In the genomic region with DNA sequence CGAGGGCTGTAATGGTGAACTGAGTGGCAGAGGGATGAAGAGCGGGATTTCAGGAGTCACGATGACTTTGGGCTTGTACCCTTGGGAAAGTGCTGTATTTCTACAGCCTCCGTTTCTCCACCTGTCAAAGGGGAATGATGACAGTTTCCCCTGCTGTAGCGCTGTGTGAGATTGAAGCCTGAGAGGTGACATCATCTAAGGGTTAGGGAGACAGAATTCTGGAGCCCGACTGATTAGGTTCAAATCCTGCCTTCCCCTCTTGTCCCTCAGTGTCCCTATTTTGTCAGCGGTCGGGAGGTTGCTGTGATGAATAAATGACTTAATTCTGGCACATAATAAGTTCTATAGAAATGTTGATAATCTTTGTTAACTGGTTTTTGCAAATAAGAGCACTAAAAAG, we compare ENCODE assay signal across 8 cellular contexts. TPM values are rescaled to one million over a fixed set of nuclear protein-coding genes. Genes with fewer than 3 reads are reported as not detected.
DNase-seq lines count a peak whose midpoint lies in the region; ATAC-seq, FAIRE-seq and TF ChIP-seq lines count a peak whose summit lies in the region.

No MANE protein-coding gene starts in this region.

- no peak for TF ChIP-seq POLR2A in HepG2 (IDR thresholded peaks at IDR 0.05; ENCODE audit: insufficient read depth in 1 of 2, low read depth in 2 of 2, low read length in 2 of 2)
- no peak for TF ChIP-seq POLR2A in testis (IDR thresholded peaks at IDR 0.05)

- H3K4me3 ChIP-seq in HepG2 (replicated peaks in 1 of 3; ENCODE audit: insufficient read depth in 1 of 3, low read depth in 2 of 3, low read length in 3 of 3) (peak overlapping the region; percentile 64 to 93 (median 88)), testis (peak overlapping the region; percentile 93 to 96)

- H4K20me1 ChIP-seq in HepG2 (ENCODE audit: insufficient read depth, low read length), result no peaks in the 10 kb centered on the region

- no peak for DNase-seq in T-helper 2 cell treated with Interferon-gamma antibody and Interleukin-4, amounts not matched to agents 5 μg/mL and 100 μg/mL, for 36 hours (ENCODE audit: low spot score)
- DNase-seq in T-helper 2 cell (no peak), HepG2 (ENCODE audit: low spot score) (no peak), testis (no peak), NCI-H2081 treated with DMSO at 0.1 percent for 48 hours (lab: John Stamatoyannopoulos, UW) (no peak), NOMO-1 treated with dmso at 0.1 percent for 144 hours (lab: John Stamatoyannopoulos, UW; ENCODE audit: unreplicated experiment) (no peak), HCEC 1CT (no peak)
- DNase-seq in activated naive CD8-positive, alpha-beta T cell treated with anti-CD3 and anti-CD28 coated beads, Interleukin-2, amount 50 U/mL, for 24 hours, result no peak

- 47% methylated on average over 4 of the region's 8 CpGs for WGBS in HepG2 (ENCODE audit: low lambda C conversion rate)
- 13 to 26% methylated on average over 8 of the region's 8 CpGs for WGBS in testis, 2 donors

- no peak overlapping the region for H2AFZ ChIP-seq in HepG2 (ENCODE audit: low read length)

- peak overlapping the region; percentile 98 for H3K4me2 ChIP-seq in HepG2 (ENCODE audit: low read depth, low read length)

- peak overlapping the region; percentile 98 for H3K27ac Mint-ChIP-seq in T-helper 2 cell treated with Interferon-gamma antibody and Interleukin-4, amounts not matched to agents 5 μg/mL and 100 μg/mL, for 36 hours
- peak overlapping the region; percentile 97 for H3K27ac Mint-ChIP-seq in activated naive CD8-positive, alpha-beta T cell treated with anti-CD3 and anti-CD28 coated beads, Interleukin-2, amount 50 U/mL, for 24 hours

- BruUV-seq in HepG2 (replicated peaks; lab: Mats Ljungman, UMichigan), result TSS peak; percentile 73

- no peak for TF ChIP-seq RAD21 in HepG2 (CRISPR knock-in tag; IDR thresholded peaks at IDR 0.05)

- ATAC-seq in activated naive CD8-positive, alpha-beta T cell treated with anti-CD3 and anti-CD28 coated beads, Interleukin-2, amount 50 U/mL, for 24 hours, result no peak
- ATAC-seq in HepG2, result no peak

- H3K79me2 ChIP-seq in HepG2 (ENCODE audit: insufficient read depth, low read length), result peaks cover 11% of the 10 kb centered on the region

- POLR2A ChIA-PET in HepG2 (lab: Yijun Ruan, JAX), result interaction anchor here (1.2 to 1.6 kb wide), 3 partner anchors 12 to 82 kb away, joined by 3 to 4 read pairs (median 3); no protein-coding TSS in a partner anchor

- intact Hi-C loops in HepG2 (cut with micrococcal nuclease; ENCODE audit: unreplicated experiment) (loop anchor here (5.0 kb wide), 1 partner anchor 320 kb away; no protein-coding TSS in a partner anchor), testis (cut with DNase I; ENCODE audit: low total_unique reads) (no loop called here)

- no peaks in the 10 kb centered on the region for H3K27me3 Mint-ChIP-seq in T-helper 2 cell treated with Interferon-gamma antibody and Interleukin-4, amounts not matched to agents 5 μg/mL and 100 μg/mL, for 36 hours (ENCODE audit: low read depth)
- H3K27me3 Mint-ChIP-seq in activated naive CD8-positive, alpha-beta T cell treated with anti-CD3 and anti-CD28 coated beads, Interleukin-2, amount 50 U/mL, for 24 hours, result no peaks in the 10 kb centered on the region

- peaks cover 27% of the 10 kb centered on the region for H3K36me3 Mint-ChIP-seq in T-helper 2 cell treated with Interferon-gamma antibody and Interleukin-4, amounts not matched to agents 5 μg/mL and 100 μg/mL, for 36 hours (ENCODE audit: low read depth)
- peaks cover 43% of the 10 kb centered on the region for H3K36me3 Mint-ChIP-seq in activated naive CD8-positive, alpha-beta T cell treated with anti-CD3 and anti-CD28 coated beads, Interleukin-2, amount 50 U/mL, for 24 hours (ENCODE audit: low read depth)

- no peak for FAIRE-seq in HepG2 (lab: Jason Lieb, UNC)

- CTCF ChIA-PET in HepG2 (lab: Yijun Ruan, JAX; ENCODE audit: low intra/inter-chr PET ratio, low total read pairs), result no interaction called here

- in situ Hi-C loops in HepG2 (cut with HindIII; ENCODE audit: extremely low pct_ligation_motif_present, low pct_unique_long_range_greater_than_20kb), result no loop called here

- no peak for TF ChIP-seq EP300 in HepG2 (IDR thresholded peaks at IDR 0.05; ENCODE audit: low read depth in 2 of 2, low read length in 2 of 2)
- no peak for TF ChIP-seq EP300 in HepG2 (CRISPR knock-in tag; IDR thresholded peaks at IDR 0.05; ENCODE audit: borderline replicate concordance)

- TF ChIP-seq CTCF in HepG2 (CRISPR knock-in tag; IDR thresholded peaks at IDR 0.05) (no peak), testis (IDR thresholded peaks at IDR 0.05) (no peak)

- H3K4me3 Mint-ChIP-seq in T-helper 2 cell treated with Interferon-gamma antibody and Interleukin-4, amounts not matched to agents 5 μg/mL and 100 μg/mL, for 36 hours, result peak overlapping the region; percentile 96
- peak overlapping the region; percentile 97 for H3K4me3 Mint-ChIP-seq in activated naive CD8-positive, alpha-beta T cell treated with anti-CD3 and anti-CD28 coated beads, Interleukin-2, amount 50 U/mL, for 24 hours

- no peaks in the 10 kb centered on the region for H3K9me3 Mint-ChIP-seq in T-helper 2 cell treated with Interferon-gamma antibody and Interleukin-4, amounts not matched to agents 5 μg/mL and 100 μg/mL, for 36 hours
- H3K9me3 Mint-ChIP-seq in activated naive CD8-positive, alpha-beta T cell treated with anti-CD3 and anti-CD28 coated beads, Interleukin-2, amount 50 U/mL, for 24 hours, result no peaks in the 10 kb centered on the region

- H3K9me3 ChIP-seq in HepG2 (ENCODE audit: low read length), result no peaks in the 10 kb centered on the region
- H3K9me3 ChIP-seq in testis, result no peaks in the 10 kb centered on the region

- H3K4me1 ChIP-seq in HepG2 (ENCODE audit: insufficient read depth, low read length) (peaks cover 42% of the 10 kb centered on the region), testis (peaks cover 11% of the 10 kb centered on the region)

- H3K36me3 ChIP-seq in HepG2 (replicated peaks in 1 of 2; ENCODE audit: control insufficient read depth in 1 of 2, insufficient read depth in 2 of 2, low read length in 2 of 2) (peaks cover 7 to 30% of the 10 kb centered on the region in 2 experiments; a peak in 4 of 5 replicates), testis (ENCODE audit: low read depth, missing control alignments) (no peaks in the 10 kb centered on the region)

- peak overlapping the region; percentile 85 for H3K9ac ChIP-seq in HepG2 (ENCODE audit: insufficient read depth, low read depth, low read length)

- no peaks in the 10 kb centered on the region; a peak in 1 of 5 replicates for H3K27me3 ChIP-seq in HepG2 (ENCODE audit: control insufficient read depth in 1 of 2, insufficient read depth in 2 of 2, low read length in 2 of 2)
- no peaks in the 10 kb centered on the region for H3K27me3 ChIP-seq in testis

- H3K27ac ChIP-seq in HepG2 (ENCODE audit: extremely low read length, insufficient read depth, low read length) (peak overlapping the region; percentile 80), testis (peak overlapping the region in 1 of 2 donors; percentile 80)

- H3K4me1 Mint-ChIP-seq in T-helper 2 cell treated with Interferon-gamma antibody and Interleukin-4, amounts not matched to agents 5 μg/mL and 100 μg/mL, for 36 hours (ENCODE audit: low read depth), result peaks cover 16% of the 10 kb centered on the region
- peaks cover 32% of the 10 kb centered on the region for H3K4me1 Mint-ChIP-seq in activated naive CD8-positive, alpha-beta T cell treated with anti-CD3 and anti-CD28 coated beads, Interleukin-2, amount 50 U/mL, for 24 hours

RNA-seq across cellular contexts. Expression of gene MRPL4, which starts 0.7 kb away (rescaled TPM):
- total RNA-seq in HepG2 (2016; rRNA removed; fragmentation: Illumina TruSeq; extraction: Trizol) (36.7 and 40.6 TPM in 2 replicates), testis (10 to 100 TPM; 63.5 to 91.8 TPM)
- total RNA-seq in HepG2 (2016; cell fraction: cytosol; rRNA removed; fragmentation: Illumina TruSeq; extraction: Trizol; ENCODE audit: low read depth), result 27.9 and 28.7 TPM in 2 replicates
- 31.8 and 42.1 TPM in 2 replicates for total RNA-seq in HepG2 (2016; cell fraction: insoluble cytoplasmic fraction; rRNA removed; fragmentation: Illumina TruSeq; extraction: Trizol)
- 31.0 and 33.7 TPM in 2 replicates for total RNA-seq in HepG2 (2016; cell fraction: membrane; rRNA removed; fragmentation: Illumina TruSeq; extraction: Trizol)
- total RNA-seq in HepG2 (2016; cell fraction: nucleus; rRNA removed; fragmentation: Illumina TruSeq; extraction: Trizol), result 19.4 and 26.7 TPM in 2 replicates
- polyA plus RNA-seq in HepG2 (2011; rRNA removed) (42.5 and 45.4 TPM in 2 replicates), testis (ENCODE audit: insufficient read depth, low read depth, low replicate concordance) (53.3 TPM)
- polyA plus RNA-seq in HepG2 (2011; cell fraction: cytosol; rRNA removed), result 43.4 and 60.6 TPM in 2 replicates
- polyA plus RNA-seq in HepG2 (2011; cell fraction: nucleus; rRNA removed), result 90.6 and 101 TPM in 2 replicates
- polyA plus RNA-seq in HepG2 (2012), result 32.0 and 46.2 TPM in 2 replicates
- polyA plus RNA-seq in HepG2 (2016; cell fraction: cytosol; fragmentation: Illumina TruSeq; extraction: Trizol; ENCODE audit: low read depth), result 69.8 and 81.5 TPM in 2 replicates
- 76.0 and 88.0 TPM in 2 replicates for polyA plus RNA-seq in HepG2 (2016; cell fraction: insoluble cytoplasmic fraction; fragmentation: Illumina TruSeq; extraction: Trizol; ENCODE audit: low read depth)
- polyA plus RNA-seq in HepG2 (2016; cell fraction: membrane; fragmentation: Illumina TruSeq; extraction: Trizol; ENCODE audit: low read depth), result 72.3 and 74.6 TPM in 2 replicates
- 80.4 and 81.9 TPM in 2 replicates for polyA plus RNA-seq in HepG2 (2016; cell fraction: nucleus; fragmentation: Illumina TruSeq; extraction: Trizol; ENCODE audit: insufficient read depth, low read depth)
- polyA minus RNA-seq in HepG2 (2011; rRNA and poly(A)+ RNA removed; ENCODE audit: low replicate concordance), result 34.7 and 41.5 TPM in 2 replicates
- polyA minus RNA-seq in HepG2 (2011; cell fraction: cytosol; rRNA and poly(A)+ RNA removed), result 14.2 and 20.8 TPM in 2 replicates
- 15.0 and 15.5 TPM in 2 replicates for polyA minus RNA-seq in HepG2 (2011; cell fraction: nucleus; rRNA and poly(A)+ RNA removed)

RNA-seq across cellular contexts. Expression of gene ICAM1, which starts 18.2 kb away (rescaled TPM):
- 12.8 and 37.9 TPM in 2 replicates for total RNA-seq in HepG2 (2016; rRNA removed; fragmentation: Illumina TruSeq; extraction: Trizol)
- total RNA-seq in HepG2 (2016; cell fraction: cytosol; rRNA removed; fragmentation: Illumina TruSeq; extraction: Trizol; ENCODE audit: low read depth), result 2.8 and 3.4 TPM in 2 replicates
- 11.2 and 38.7 TPM in 2 replicates for total RNA-seq in HepG2 (2016; cell fraction: insoluble cytoplasmic fraction; rRNA removed; fragmentation: Illumina TruSeq; extraction: Trizol)
- 6.9 and 8.2 TPM in 2 replicates for total RNA-seq in HepG2 (2016; cell fraction: membrane; rRNA removed; fragmentation: Illumina TruSeq; extraction: Trizol)
- 36.6 and 43.7 TPM in 2 replicates for total RNA-seq in HepG2 (2016; cell fraction: nucleus; rRNA removed; fragmentation: Illumina TruSeq; extraction: Trizol)
- polyA plus RNA-seq in HepG2 (2011; rRNA removed), result 98.4 and 153 TPM in 2 replicates
- 88.6 and 125 TPM in 2 replicates for polyA plus RNA-seq in HepG2 (2011; cell fraction: cytosol; rRNA removed)
- polyA plus RNA-seq in HepG2 (2011; cell fraction: nucleus; rRNA removed), result 70.4 and 93.5 TPM in 2 replicates
- polyA plus RNA-seq in HepG2 (2012), result 31.4 and 71.9 TPM in 2 replicates
- polyA plus RNA-seq in HepG2 (2016; cell fraction: cytosol; fragmentation: Illumina TruSeq; extraction: Trizol; ENCODE audit: low read depth), result 2.4 and 2.5 TPM in 2 replicates
- polyA plus RNA-seq in HepG2 (2016; cell fraction: insoluble cytoplasmic fraction; fragmentation: Illumina TruSeq; extraction: Trizol; ENCODE audit: low read depth), result 12.7 and 15.7 TPM in 2 replicates
- polyA plus RNA-seq in HepG2 (2016; cell fraction: membrane; fragmentation: Illumina TruSeq; extraction: Trizol; ENCODE audit: low read depth), result 4.6 and 5.2 TPM in 2 replicates
- polyA plus RNA-seq in HepG2 (2016; cell fraction: nucleus; fragmentation: Illumina TruSeq; extraction: Trizol; ENCODE audit: insufficient read depth, low read depth), result 75.8 and 77.2 TPM in 2 replicates
- polyA minus RNA-seq in HepG2 (2011; rRNA and poly(A)+ RNA removed; ENCODE audit: low replicate concordance), result 19.2 and 165 TPM in 2 replicates
- polyA minus RNA-seq in HepG2 (2011; cell fraction: cytosol; rRNA and poly(A)+ RNA removed), result 97.0 and 140 TPM in 2 replicates
- polyA minus RNA-seq in HepG2 (2011; cell fraction: nucleus; rRNA and poly(A)+ RNA removed), result 31.8 and 54.1 TPM in 2 replicates
- 10 to 100 TPM; 10.1 to 18.0 TPM for total RNA-seq in testis
- 14.3 TPM for polyA plus RNA-seq in testis (ENCODE audit: insufficient read depth, low read depth, low replicate concordance)

RNA-seq across cellular contexts. Expression of gene S1PR2, which starts 21.6 kb away (rescaled TPM):
- total RNA-seq in HepG2 (2016; rRNA removed; fragmentation: Illumina TruSeq; extraction: Trizol) (0.93 and 1.3 TPM in 2 replicates), testis (10 to 100 TPM in 1 of 2 donors, 1 to 10 TPM in 1; 8.7 to 13.7 TPM)
- 0.26 and 0.51 TPM in 2 replicates for total RNA-seq in HepG2 (2016; cell fraction: cytosol; rRNA removed; fragmentation: Illumina TruSeq; extraction: Trizol; ENCODE audit: low read depth)
- 0.77 and 1.4 TPM in 2 replicates for total RNA-seq in HepG2 (2016; cell fraction: insoluble cytoplasmic fraction; rRNA removed; fragmentation: Illumina TruSeq; extraction: Trizol)
- total RNA-seq in HepG2 (2016; cell fraction: membrane; rRNA removed; fragmentation: Illumina TruSeq; extraction: Trizol), result 1.2 and 1.4 TPM in 2 replicates
- 0.66 and 1.0 TPM in 2 replicates for total RNA-seq in HepG2 (2016; cell fraction: nucleus; rRNA removed; fragmentation: Illumina TruSeq; extraction: Trizol)
- polyA plus RNA-seq in HepG2 (2011; rRNA removed) (0.91 and 1.2 TPM in 2 replicates), testis (ENCODE audit: insufficient read depth, low read depth, low replicate concordance) (11.9 TPM)
- polyA plus RNA-seq in HepG2 (2011; cell fraction: cytosol; rRNA removed), result 1.1 and 1.2 TPM in 2 replicates
- 0.51 and 0.69 TPM in 2 replicates for polyA plus RNA-seq in HepG2 (2011; cell fraction: nucleus; rRNA removed)
- 0.59 and 0.71 TPM in 2 replicates for polyA plus RNA-seq in HepG2 (2012)
- polyA plus RNA-seq in HepG2 (2016; cell fraction: cytosol; fragmentation: Illumina TruSeq; extraction: Trizol; ENCODE audit: low read depth), result 0.19 and 0.20 TPM in 2 replicates
- 0.53 and 0.66 TPM in 2 replicates for polyA plus RNA-seq in HepG2 (2016; cell fraction: insoluble cytoplasmic fraction; fragmentation: Illumina TruSeq; extraction: Trizol; ENCODE audit: low read depth)
- 0.55 and 0.86 TPM in 2 replicates for polyA plus RNA-seq in HepG2 (2016; cell fraction: membrane; fragmentation: Illumina TruSeq; extraction: Trizol; ENCODE audit: low read depth)
- polyA plus RNA-seq in HepG2 (2016; cell fraction: nucleus; fragmentation: Illumina TruSeq; extraction: Trizol; ENCODE audit: insufficient read depth, low read depth), result 1.1 and 1.4 TPM in 2 replicates
- polyA minus RNA-seq in HepG2 (2011; rRNA and poly(A)+ RNA removed; ENCODE audit: low replicate concordance), result 10.2 and 10.5 TPM in 2 replicates
- polyA minus RNA-seq in HepG2 (2011; cell fraction: cytosol; rRNA and poly(A)+ RNA removed), result 2.3 and 2.4 TPM in 2 replicates
- polyA minus RNA-seq in HepG2 (2011; cell fraction: nucleus; rRNA and poly(A)+ RNA removed), result 0.77 and 0.99 TPM in 2 replicates

RNA-seq across cellular contexts. Expression of gene ICAM4, which starts 34.0 kb away (rescaled TPM):
- 1.5 and 2.9 TPM in 2 replicates for total RNA-seq in HepG2 (2016; rRNA removed; fragmentation: Illumina TruSeq; extraction: Trizol)
- total RNA-seq in HepG2 (2016; cell fraction: cytosol; rRNA removed; fragmentation: Illumina TruSeq; extraction: Trizol; ENCODE audit: low read depth), result 1.1 and 1.9 TPM in 2 replicates
- total RNA-seq in HepG2 (2016; cell fraction: insoluble cytoplasmic fraction; rRNA removed; fragmentation: Illumina TruSeq; extraction: Trizol), result 1.0 and 3.0 TPM in 2 replicates
- total RNA-seq in HepG2 (2016; cell fraction: membrane; rRNA removed; fragmentation: Illumina TruSeq; extraction: Trizol), result 1.7 and 2.0 TPM in 2 replicates
- total RNA-seq in HepG2 (2016; cell fraction: nucleus; rRNA removed; fragmentation: Illumina TruSeq; extraction: Trizol), result 1.6 and 2.6 TPM in 2 replicates
- 3.1 and 4.0 TPM in 2 replicates for polyA plus RNA-seq in HepG2 (2011; rRNA removed)
- 3.1 and 6.6 TPM in 2 replicates for polyA plus RNA-seq in HepG2 (2011; cell fraction: cytosol; rRNA removed)
- polyA plus RNA-seq in HepG2 (2011; cell fraction: nucleus; rRNA removed), result 2.1 and 3.1 TPM in 2 replicates
- 2.3 and 2.5 TPM in 2 replicates for polyA plus RNA-seq in HepG2 (2012)
- polyA plus RNA-seq in HepG2 (2016; cell fraction: cytosol; fragmentation: Illumina TruSeq; extraction: Trizol; ENCODE audit: low read depth), result 1.4 and 1.9 TPM in 2 replicates
- polyA plus RNA-seq in HepG2 (2016; cell fraction: insoluble cytoplasmic fraction; fragmentation: Illumina TruSeq; extraction: Trizol; ENCODE audit: low read depth), result 1.4 and 1.6 TPM in 2 replicates
- 1.5 and 1.8 TPM in 2 replicates for polyA plus RNA-seq in HepG2 (2016; cell fraction: membrane; fragmentation: Illumina TruSeq; extraction: Trizol; ENCODE audit: low read depth)
- polyA plus RNA-seq in HepG2 (2016; cell fraction: nucleus; fragmentation: Illumina TruSeq; extraction: Trizol; ENCODE audit: insufficient read depth, low read depth), result 3.3 and 3.9 TPM in 2 replicates
- 0.09 and 3.3 TPM in 2 replicates for polyA minus RNA-seq in HepG2 (2011; rRNA and poly(A)+ RNA removed; ENCODE audit: low replicate concordance)
- 1.6 and 2.0 TPM in 2 replicates for polyA minus RNA-seq in HepG2 (2011; cell fraction: cytosol; rRNA and poly(A)+ RNA removed)
- 1.7 and 2.4 TPM in 2 replicates for polyA minus RNA-seq in HepG2 (2011; cell fraction: nucleus; rRNA and poly(A)+ RNA removed)
- total RNA-seq in testis, result under 1 TPM; 0.25 to 0.47 TPM
- polyA plus RNA-seq in testis (ENCODE audit: insufficient read depth, low read depth, low replicate concordance), result 0.28 TPM

RNA-seq across cellular contexts. Expression of gene ICAM5, which starts 37.0 kb away (rescaled TPM):
- total RNA-seq in HepG2 (2016; rRNA removed; fragmentation: Illumina TruSeq; extraction: Trizol) (0.46 TPM in 1 of 2 replicates, not detected in the other), testis (1 to 10 TPM; 4.3 to 7.6 TPM)
- total RNA-seq in HepG2 (2016; cell fraction: cytosol; rRNA removed; fragmentation: Illumina TruSeq; extraction: Trizol; ENCODE audit: low read depth), result 0.26 TPM in 1 of 2 replicates, not detected in the other
- total RNA-seq in HepG2 (2016; cell fraction: insoluble cytoplasmic fraction; rRNA removed; fragmentation: Illumina TruSeq; extraction: Trizol), result 0.22 and 0.35 TPM in 2 replicates
- 0.09 TPM in 1 of 2 replicates, not detected in the other for total RNA-seq in HepG2 (2016; cell fraction: membrane; rRNA removed; fragmentation: Illumina TruSeq; extraction: Trizol)
- 0.44 and 0.56 TPM in 2 replicates for total RNA-seq in HepG2 (2016; cell fraction: nucleus; rRNA removed; fragmentation: Illumina TruSeq; extraction: Trizol)
- polyA plus RNA-seq in HepG2 (2011; rRNA removed) (1.6 and 1.9 TPM in 2 replicates), testis (ENCODE audit: insufficient read depth, low read depth, low replicate concordance) (5.4 TPM)
- 0.49 and 1.0 TPM in 2 replicates for polyA plus RNA-seq in HepG2 (2011; cell fraction: cytosol; rRNA removed)
- 29.1 and 52.4 TPM in 2 replicates for polyA plus RNA-seq in HepG2 (2011; cell fraction: nucleus; rRNA removed)
- 1.6 and 1.8 TPM in 2 replicates for polyA plus RNA-seq in HepG2 (2012)
- not detected in 2 replicates for polyA plus RNA-seq in HepG2 (2016; cell fraction: cytosol; fragmentation: Illumina TruSeq; extraction: Trizol; ENCODE audit: low read depth)
- 0.11 TPM in 1 of 2 replicates, not detected in the other for polyA plus RNA-seq in HepG2 (2016; cell fraction: insoluble cytoplasmic fraction; fragmentation: Illumina TruSeq; extraction: Trizol; ENCODE audit: low read depth)
- polyA plus RNA-seq in HepG2 (2016; cell fraction: membrane; fragmentation: Illumina TruSeq; extraction: Trizol; ENCODE audit: low read depth), result not detected in 2 replicates
- polyA plus RNA-seq in HepG2 (2016; cell fraction: nucleus; fragmentation: Illumina TruSeq; extraction: Trizol; ENCODE audit: insufficient read depth, low read depth), result 1.4 and 2.3 TPM in 2 replicates
- 1.5 and 4.0 TPM in 2 replicates for polyA minus RNA-seq in HepG2 (2011; rRNA and poly(A)+ RNA removed; ENCODE audit: low replicate concordance)
- polyA minus RNA-seq in HepG2 (2011; cell fraction: cytosol; rRNA and poly(A)+ RNA removed), result 0.49 and 0.97 TPM in 2 replicates
- 1.7 and 3.1 TPM in 2 replicates for polyA minus RNA-seq in HepG2 (2011; cell fraction: nucleus; rRNA and poly(A)+ RNA removed)
